Comparison of ENCODE assay signal across 19 cellular contexts in genomic region chr9:135017916-135018915, GRCh38.
DNase-seq lines count a peak whose midpoint lies in the region; ATAC-seq, FAIRE-seq and TF ChIP-seq lines count a peak whose summit lies in the region.
"Had no signal": no experiment of that assay in that cellular context is flagged by ENCODE, and none has a peak within 500 bp of the region (broad histone marks: within the 10 kb centered on the region; RNA-seq: fewer than 3 reads in every experiment).

No MANE protein-coding gene starts in this region.

- H3K9me3 ChIP-seq in upper lobe of right lung: no peaks in the 10 kb centered on the region
- H3K9me3 ChIP-seq: A549, Peyer's patch had no signal

- H3K4me3 ChIP-seq in bronchial epithelial cell (ENCODE audit: low read depth, low read length) (no peak overlapping the region), upper lobe of right lung (no peak overlapping the region)
- H3K4me3 ChIP-seq: A549, Peyer's patch had no signal

- peak; percentile 5 for DNase-seq in activated CD8-positive, alpha-beta T cell treated with anti-CD3 and anti-CD28 coated beads for 36 hours
- DNase-seq in activated CD8-positive, alpha-beta T cell treated with anti-CD3 and anti-CD28 coated beads, Interleukin-2, amount 10 ng/mL, durations not matched to agents 7 days and 5 days: no peak
- DNase-seq in stimulated activated naive CD8-positive, alpha-beta T cell treated with anti-CD3 and anti-CD28 coated beads, Interleukin-15, amount 100 ng/mL, for 72 hours: no peak
- DNase-seq in stimulated activated naive CD8-positive, alpha-beta T cell treated with anti-CD3 and anti-CD28 coated beads, Interleukin-15, Interleukin-2, amounts not matched to agents 100 U/mL and 50 U/mL, for 24 hours: no peak
- DNase-seq in bronchial epithelial cell (ENCODE audit: low read depth): no peak
- peak; percentile 39 for DNase-seq in upper lobe of right lung
- DNase-seq in WTC11 (ENCODE audit: low spot score): no peak
- DNase-seq in NCI-H2227 (lab: John Stamatoyannopoulos, UW; ENCODE audit: unreplicated experiment): no peak
- DNase-seq: Calu3; CD8-positive, alpha-beta T cell; GF-D8; KBM-7; NCI-H1417 treated with DMSO at 0.1 percent for 48 hours; NCI-H1930; NCI-H446; NCI-H526 treated with DMSO at 0.1 percent for 48 hours; Right ventricle myocardium superior had no signal

- intact Hi-C loops in activated CD8-positive, alpha-beta T cell treated with anti-CD3 and anti-CD28 coated beads for 36 hours (cut with micrococcal nuclease): no loop called here
- intact Hi-C loops in upper lobe of right lung (cut with DNase I): no loop called here

- H3K4me1 Mint-ChIP-seq in activated CD8-positive, alpha-beta T cell treated with anti-CD3 and anti-CD28 coated beads for 36 hours (ENCODE audit: low read depth): no peaks in the 10 kb centered on the region
- peaks cover 3% of the 10 kb centered on the region for H3K4me1 Mint-ChIP-seq in activated CD8-positive, alpha-beta T cell treated with anti-CD3 and anti-CD28 coated beads, Interleukin-2, amount 10 ng/mL, durations not matched to agents 7 days and 5 days (ENCODE audit: low read depth)
- H3K4me1 Mint-ChIP-seq in stimulated activated naive CD8-positive, alpha-beta T cell treated with anti-CD3 and anti-CD28 coated beads, Interleukin-15, amount 100 ng/mL, for 72 hours: peaks cover 5% of the 10 kb centered on the region
- H3K4me1 Mint-ChIP-seq in WTC11: peaks cover 9% of the 10 kb centered on the region

- H3K36me3 ChIP-seq in bronchial epithelial cell (ENCODE audit: control insufficient read depth, insufficient read depth, low read length) (no peaks in the 10 kb centered on the region), upper lobe of right lung (no peaks in the 10 kb centered on the region)
- H3K36me3 ChIP-seq: Peyer's patch had no signal

- no peaks in the 10 kb centered on the region for H3K4me1 ChIP-seq in upper lobe of right lung
- H3K4me1 ChIP-seq: A549, Peyer's patch had no signal

- FAIRE-seq in bronchial epithelial cell (lab: Jason Lieb, UNC): peak; percentile 52
- FAIRE-seq: A549 had no signal

- no peaks in the 10 kb centered on the region for H3K9me3 Mint-ChIP-seq in activated CD8-positive, alpha-beta T cell treated with anti-CD3 and anti-CD28 coated beads for 36 hours
- no peaks in the 10 kb centered on the region for H3K9me3 Mint-ChIP-seq in activated CD8-positive, alpha-beta T cell treated with anti-CD3 and anti-CD28 coated beads, Interleukin-2, amount 10 ng/mL, durations not matched to agents 7 days and 5 days (ENCODE audit: insufficient read depth)
- no peaks in the 10 kb centered on the region for H3K9me3 Mint-ChIP-seq in stimulated activated naive CD8-positive, alpha-beta T cell treated with anti-CD3 and anti-CD28 coated beads, Interleukin-15, amount 100 ng/mL, for 72 hours
- H3K9me3 Mint-ChIP-seq in WTC11: no peaks in the 10 kb centered on the region
- H3K9me3 Mint-ChIP-seq: CD8-positive, alpha-beta T cell had no signal

- peaks cover 3% of the 10 kb centered on the region for H3K27me3 Mint-ChIP-seq in activated CD8-positive, alpha-beta T cell treated with anti-CD3 and anti-CD28 coated beads for 36 hours
- no peaks in the 10 kb centered on the region for H3K27me3 Mint-ChIP-seq in activated CD8-positive, alpha-beta T cell treated with anti-CD3 and anti-CD28 coated beads, Interleukin-2, amount 10 ng/mL, durations not matched to agents 7 days and 5 days (ENCODE audit: low read depth)
- H3K27me3 Mint-ChIP-seq in stimulated activated naive CD8-positive, alpha-beta T cell treated with anti-CD3 and anti-CD28 coated beads, Interleukin-15, amount 100 ng/mL, for 72 hours: peaks cover 8% of the 10 kb centered on the region
- H3K27me3 Mint-ChIP-seq in WTC11 (ENCODE audit: low read depth): no peaks in the 10 kb centered on the region

- POLR2A ChIA-PET in activated CD8-positive, alpha-beta T cell treated with anti-CD3 and anti-CD28 coated beads for 36 hours (lab: Charles Lee): no interaction called here
- POLR2A ChIA-PET in activated CD8-positive, alpha-beta T cell treated with anti-CD3 and anti-CD28 coated beads, Interleukin-2, amount 10 ng/mL, durations not matched to agents 7 days and 5 days (lab: Charles Lee): no interaction called here
- POLR2A ChIA-PET in WTC11 (lab: Charles Lee): no interaction called here

- no peak for TF ChIP-seq CTCF in activated CD8-positive, alpha-beta T cell treated with anti-CD3 and anti-CD28 coated beads for 36 hours (IDR thresholded peaks at IDR 0.05)
- TF ChIP-seq CTCF in bronchial epithelial cell (IDR thresholded peaks at IDR 0.05; ENCODE audit: insufficient read depth, low read length, severe bottlenecking) (no peak), upper lobe of right lung (IDR thresholded peaks at IDR 0.05) (no peak), WTC11 (IDR thresholded peaks at IDR 0.05) (no peak)

- H3K4me3 Mint-ChIP-seq in activated CD8-positive, alpha-beta T cell treated with anti-CD3 and anti-CD28 coated beads for 36 hours: no peak overlapping the region
- H3K4me3 Mint-ChIP-seq in activated CD8-positive, alpha-beta T cell treated with anti-CD3 and anti-CD28 coated beads, Interleukin-2, amount 10 ng/mL, durations not matched to agents 7 days and 5 days: no peak overlapping the region
- H3K4me3 Mint-ChIP-seq in stimulated activated naive CD8-positive, alpha-beta T cell treated with anti-CD3 and anti-CD28 coated beads, Interleukin-15, amount 100 ng/mL, for 72 hours: no peak overlapping the region
- H3K4me3 Mint-ChIP-seq in WTC11: no peak overlapping the region
- H3K4me3 Mint-ChIP-seq: CD8-positive, alpha-beta T cell had no signal

- H3K27me3 ChIP-seq in bronchial epithelial cell (ENCODE audit: control insufficient read depth, insufficient read depth, low read length) (no peaks in the 10 kb centered on the region), upper lobe of right lung (no peaks in the 10 kb centered on the region)
- H3K27me3 ChIP-seq: Peyer's patch had no signal

- CTCF ChIA-PET in activated CD8-positive, alpha-beta T cell treated with anti-CD3 and anti-CD28 coated beads for 36 hours (lab: Charles Lee): no interaction called here
- CTCF ChIA-PET in activated CD8-positive, alpha-beta T cell treated with anti-CD3 and anti-CD28 coated beads, Interleukin-2, amount 10 ng/mL, durations not matched to agents 7 days and 5 days (lab: Charles Lee): no interaction called here
- CTCF ChIA-PET in WTC11 (lab: Charles Lee): no interaction called here

- H3K36me3 Mint-ChIP-seq in activated CD8-positive, alpha-beta T cell treated with anti-CD3 and anti-CD28 coated beads for 36 hours (ENCODE audit: low read depth): no peaks in the 10 kb centered on the region
- no peaks in the 10 kb centered on the region for H3K36me3 Mint-ChIP-seq in activated CD8-positive, alpha-beta T cell treated with anti-CD3 and anti-CD28 coated beads, Interleukin-2, amount 10 ng/mL, durations not matched to agents 7 days and 5 days (ENCODE audit: low read depth)
- no peaks in the 10 kb centered on the region for H3K36me3 Mint-ChIP-seq in WTC11
- H3K36me3 Mint-ChIP-seq: CD8-positive, alpha-beta T cell had no signal

- ATAC-seq in activated CD8-positive, alpha-beta T cell treated with anti-CD3 and anti-CD28 coated beads for 36 hours: peak; percentile 17
- ATAC-seq in activated CD8-positive, alpha-beta T cell treated with anti-CD3 and anti-CD28 coated beads, Interleukin-2, amount 10 ng/mL, durations not matched to agents 7 days and 5 days: no peak
- peak; percentile 43 for ATAC-seq in stimulated activated naive CD8-positive, alpha-beta T cell treated with anti-CD3 and anti-CD28 coated beads, Interleukin-15, amount 100 ng/mL, for 72 hours
- ATAC-seq in stimulated activated naive CD8-positive, alpha-beta T cell treated with anti-CD3 and anti-CD28 coated beads, Interleukin-15, Interleukin-2, amounts not matched to agents 100 U/mL and 50 U/mL, for 24 hours: no peak
- ATAC-seq in upper lobe of right lung (no peak), WTC11 (no peak)
- ATAC-seq: A549; CD8-positive, alpha-beta T cell had no signal

- H3K27ac Mint-ChIP-seq in activated CD8-positive, alpha-beta T cell treated with anti-CD3 and anti-CD28 coated beads for 36 hours: no peak overlapping the region
- H3K27ac Mint-ChIP-seq in activated CD8-positive, alpha-beta T cell treated with anti-CD3 and anti-CD28 coated beads, Interleukin-2, amount 10 ng/mL, durations not matched to agents 7 days and 5 days: no peak overlapping the region
- H3K27ac Mint-ChIP-seq in stimulated activated naive CD8-positive, alpha-beta T cell treated with anti-CD3 and anti-CD28 coated beads, Interleukin-15, amount 100 ng/mL, for 72 hours: no peak overlapping the region
- H3K27ac Mint-ChIP-seq in WTC11: no peak overlapping the region
- H3K27ac Mint-ChIP-seq: CD8-positive, alpha-beta T cell had no signal

- no peak overlapping the region for H3K27ac ChIP-seq in upper lobe of right lung
- H3K27ac ChIP-seq: A549, Peyer's patch had no signal

TF ChIP-seq in WTC11, 78 proteins besides CTCF, POLR2A, EP300 and RAD21 (continues in another document):
- no peak for TF ChIP-seq AFF4 (CRISPR knock-in tag; IDR thresholded peaks at IDR 0.05; ENCODE audit: borderline replicate concordance)

Comparison
In these comparisons a context has a peak if more than half of its experiments do, and no peak if none do; other contexts are left out.
1. ATAC-seq: peak in activated CD8-positive, alpha-beta T cell treated with anti-CD3 and anti-CD28 coated beads for 36 hours (single experiment) and stimulated activated naive CD8-positive, alpha-beta T cell treated with anti-CD3 and anti-CD28 coated beads, Interleukin-15, amount 100 ng/mL, for 72 hours (single experiment); none in activated CD8-positive, alpha-beta T cell treated with anti-CD3 and anti-CD28 coated beads, Interleukin-2, amount 10 ng/mL, durations not matched to agents 7 days and 5 days (single experiment), stimulated activated naive CD8-positive, alpha-beta T cell treated with anti-CD3 and anti-CD28 coated beads, Interleukin-15, Interleukin-2, amounts not matched to agents 100 U/mL and 50 U/mL, for 24 hours (single experiment), upper lobe of right lung (single experiment) and WTC11 (single experiment).
2. DNase-seq: peak in activated CD8-positive, alpha-beta T cell treated with anti-CD3 and anti-CD28 coated beads for 36 hours (single experiment) and upper lobe of right lung (single experiment); none in activated CD8-positive, alpha-beta T cell treated with anti-CD3 and anti-CD28 coated beads, Interleukin-2, amount 10 ng/mL, durations not matched to agents 7 days and 5 days (single experiment), stimulated activated naive CD8-positive, alpha-beta T cell treated with anti-CD3 and anti-CD28 coated beads, Interleukin-15, amount 100 ng/mL, for 72 hours (0 of 2), stimulated activated naive CD8-positive, alpha-beta T cell treated with anti-CD3 and anti-CD28 coated beads, Interleukin-15, Interleukin-2, amounts not matched to agents 100 U/mL and 50 U/mL, for 24 hours (single experiment), bronchial epithelial cell (single experiment), WTC11 (single experiment) and NCI-H2227 (single experiment).